1 cellular context compared by ENCODE assay signal in the genomic region with DNA sequence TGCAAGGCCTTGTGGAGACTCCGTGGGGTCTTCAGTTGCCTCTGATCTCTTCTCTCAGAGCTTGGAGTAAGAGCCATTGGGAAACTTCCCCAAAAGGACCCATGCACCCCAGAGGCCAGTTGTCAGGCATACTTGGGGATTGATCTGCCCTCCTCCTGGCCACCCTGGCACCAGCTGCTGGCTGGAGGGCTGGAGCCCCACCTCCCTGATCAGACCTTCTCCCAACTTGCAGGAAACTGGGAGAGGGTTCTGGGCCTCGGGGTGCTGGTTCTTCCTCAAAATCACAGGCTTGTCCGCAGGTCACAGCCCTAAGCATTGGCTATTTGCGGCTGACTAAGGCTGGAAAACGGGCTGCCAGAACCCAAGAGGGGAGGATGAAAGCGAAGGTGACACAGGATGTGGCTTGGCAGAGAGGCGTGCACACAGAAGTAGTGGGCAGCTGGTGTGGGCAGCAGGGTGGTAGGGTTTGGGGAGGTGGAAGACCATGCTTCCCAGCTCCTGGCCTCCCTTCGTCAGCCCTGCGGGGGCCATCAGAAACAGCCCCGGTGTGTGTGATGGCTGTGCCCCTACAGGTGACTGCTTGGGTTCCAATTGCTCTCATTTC.
TF ChIP-seq lines count a peak whose summit lies in the region.

No MANE protein-coding gene starts in this region.

TF ChIP-seq in GM23338, 12 proteins besides CTCF, POLR2A, EP300 and RAD21 (continued from another document):
- TF ChIP-seq, protein P1, sequence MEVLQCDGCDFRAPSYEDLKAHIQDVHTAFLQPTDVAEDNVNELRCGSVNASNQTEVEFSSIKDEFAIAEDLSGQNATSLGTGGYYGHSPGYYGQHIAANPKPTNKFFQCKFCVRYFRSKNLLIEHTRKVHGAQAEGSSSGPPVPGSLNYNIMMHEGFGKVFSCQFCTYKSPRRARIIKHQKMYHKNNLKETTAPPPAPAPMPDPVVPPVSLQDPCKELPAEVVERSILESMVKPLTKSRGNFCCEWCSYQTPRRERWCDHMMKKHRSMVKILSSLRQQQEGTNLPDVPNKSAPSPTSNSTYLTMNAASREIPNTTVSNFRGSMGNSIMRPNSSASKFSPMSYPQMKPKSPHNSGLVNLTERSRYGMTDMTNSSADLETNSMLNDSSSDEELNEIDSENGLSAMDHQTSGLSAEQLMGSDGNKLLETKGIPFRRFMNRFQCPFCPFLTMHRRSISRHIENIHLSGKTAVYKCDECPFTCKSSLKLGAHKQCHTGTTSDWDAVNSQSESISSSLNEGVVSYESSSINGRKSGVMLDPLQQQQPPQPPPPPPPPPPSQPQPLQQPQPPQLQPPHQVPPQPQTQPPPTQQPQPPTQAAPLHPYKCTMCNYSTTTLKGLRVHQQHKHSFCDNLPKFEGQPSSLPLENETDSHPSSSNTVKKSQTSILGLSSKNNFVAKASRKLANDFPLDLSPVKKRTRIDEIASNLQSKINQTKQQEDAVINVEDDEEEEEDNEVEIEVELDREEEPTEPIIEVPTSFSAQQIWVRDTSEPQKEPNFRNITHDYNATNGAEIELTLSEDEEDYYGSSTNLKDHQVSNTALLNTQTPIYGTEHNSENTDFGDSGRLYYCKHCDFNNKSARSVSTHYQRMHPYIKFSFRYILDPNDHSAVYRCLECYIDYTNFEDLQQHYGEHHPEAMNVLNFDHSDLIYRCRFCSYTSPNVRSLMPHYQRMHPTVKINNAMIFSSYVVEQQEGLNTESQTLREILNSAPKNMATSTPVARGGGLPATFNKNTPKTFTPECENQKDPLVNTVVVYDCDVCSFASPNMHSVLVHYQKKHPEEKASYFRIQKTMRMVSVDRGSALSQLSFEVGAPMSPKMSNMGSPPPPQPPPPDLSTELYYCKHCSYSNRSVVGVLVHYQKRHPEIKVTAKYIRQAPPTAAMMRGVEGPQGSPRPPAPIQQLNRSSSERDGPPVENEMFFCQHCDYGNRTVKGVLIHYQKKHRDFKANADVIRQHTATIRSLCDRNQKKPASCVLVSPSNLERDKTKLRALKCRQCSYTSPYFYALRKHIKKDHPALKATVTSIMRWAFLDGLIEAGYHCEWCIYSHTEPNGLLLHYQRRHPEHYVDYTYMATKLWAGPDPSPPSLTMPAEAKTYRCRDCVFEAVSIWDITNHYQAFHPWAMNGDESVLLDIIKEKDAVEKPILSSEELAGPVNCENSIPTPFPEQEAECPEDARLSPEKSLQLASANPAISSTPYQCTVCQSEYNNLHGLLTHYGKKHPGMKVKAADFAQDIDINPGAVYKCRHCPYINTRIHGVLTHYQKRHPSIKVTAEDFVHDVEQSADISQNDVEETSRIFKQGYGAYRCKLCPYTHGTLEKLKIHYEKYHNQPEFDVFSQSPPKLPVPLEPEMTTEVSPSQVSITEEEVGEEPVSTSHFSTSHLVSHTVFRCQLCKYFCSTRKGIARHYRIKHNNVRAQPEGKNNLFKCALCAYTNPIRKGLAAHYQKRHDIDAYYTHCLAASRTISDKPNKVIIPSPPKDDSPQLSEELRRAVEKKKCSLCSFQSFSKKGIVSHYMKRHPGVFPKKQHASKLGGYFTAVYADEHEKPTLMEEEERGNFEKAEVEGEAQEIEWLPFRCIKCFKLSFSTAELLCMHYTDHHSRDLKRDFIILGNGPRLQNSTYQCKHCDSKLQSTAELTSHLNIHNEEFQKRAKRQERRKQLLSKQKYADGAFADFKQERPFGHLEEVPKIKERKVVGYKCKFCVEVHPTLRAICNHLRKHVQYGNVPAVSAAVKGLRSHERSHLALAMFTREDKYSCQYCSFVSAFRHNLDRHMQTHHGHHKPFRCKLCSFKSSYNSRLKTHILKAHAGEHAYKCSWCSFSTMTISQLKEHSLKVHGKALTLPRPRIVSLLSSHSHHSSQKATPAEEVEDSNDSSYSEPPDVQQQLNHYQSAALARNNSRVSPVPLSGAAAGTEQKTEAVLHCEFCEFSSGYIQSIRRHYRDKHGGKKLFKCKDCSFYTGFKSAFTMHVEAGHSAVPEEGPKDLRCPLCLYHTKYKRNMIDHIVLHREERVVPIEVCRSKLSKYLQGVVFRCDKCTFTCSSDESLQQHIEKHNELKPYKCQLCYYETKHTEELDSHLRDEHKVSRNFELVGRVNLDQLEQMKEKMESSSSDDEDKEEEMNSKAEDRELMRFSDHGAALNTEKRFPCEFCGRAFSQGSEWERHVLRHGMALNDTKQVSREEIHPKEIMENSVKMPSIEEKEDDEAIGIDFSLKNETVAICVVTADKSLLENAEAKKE (CRISPR knock-in tag; IDR thresholded peaks at IDR 0.05), result no peak
- TF ChIP-seq EZH2phosphoT487 (IDR thresholded peaks at IDR 0.05; ENCODE audit: unreplicated experiment) (no peak), EZH2 (IDR thresholded peaks at IDR 0.05; ENCODE audit: low read depth, unreplicated experiment) (no peak), JUNB (IDR thresholded peaks at IDR 0.05; ENCODE audit: unreplicated experiment) (no peak), ETS1 (IDR thresholded peaks at IDR 0.05) (no peak), NANOG (IDR thresholded peaks at IDR 0.05; ENCODE audit: borderline replicate concordance) (no peak)
- TF ChIP-seq, protein P2, sequence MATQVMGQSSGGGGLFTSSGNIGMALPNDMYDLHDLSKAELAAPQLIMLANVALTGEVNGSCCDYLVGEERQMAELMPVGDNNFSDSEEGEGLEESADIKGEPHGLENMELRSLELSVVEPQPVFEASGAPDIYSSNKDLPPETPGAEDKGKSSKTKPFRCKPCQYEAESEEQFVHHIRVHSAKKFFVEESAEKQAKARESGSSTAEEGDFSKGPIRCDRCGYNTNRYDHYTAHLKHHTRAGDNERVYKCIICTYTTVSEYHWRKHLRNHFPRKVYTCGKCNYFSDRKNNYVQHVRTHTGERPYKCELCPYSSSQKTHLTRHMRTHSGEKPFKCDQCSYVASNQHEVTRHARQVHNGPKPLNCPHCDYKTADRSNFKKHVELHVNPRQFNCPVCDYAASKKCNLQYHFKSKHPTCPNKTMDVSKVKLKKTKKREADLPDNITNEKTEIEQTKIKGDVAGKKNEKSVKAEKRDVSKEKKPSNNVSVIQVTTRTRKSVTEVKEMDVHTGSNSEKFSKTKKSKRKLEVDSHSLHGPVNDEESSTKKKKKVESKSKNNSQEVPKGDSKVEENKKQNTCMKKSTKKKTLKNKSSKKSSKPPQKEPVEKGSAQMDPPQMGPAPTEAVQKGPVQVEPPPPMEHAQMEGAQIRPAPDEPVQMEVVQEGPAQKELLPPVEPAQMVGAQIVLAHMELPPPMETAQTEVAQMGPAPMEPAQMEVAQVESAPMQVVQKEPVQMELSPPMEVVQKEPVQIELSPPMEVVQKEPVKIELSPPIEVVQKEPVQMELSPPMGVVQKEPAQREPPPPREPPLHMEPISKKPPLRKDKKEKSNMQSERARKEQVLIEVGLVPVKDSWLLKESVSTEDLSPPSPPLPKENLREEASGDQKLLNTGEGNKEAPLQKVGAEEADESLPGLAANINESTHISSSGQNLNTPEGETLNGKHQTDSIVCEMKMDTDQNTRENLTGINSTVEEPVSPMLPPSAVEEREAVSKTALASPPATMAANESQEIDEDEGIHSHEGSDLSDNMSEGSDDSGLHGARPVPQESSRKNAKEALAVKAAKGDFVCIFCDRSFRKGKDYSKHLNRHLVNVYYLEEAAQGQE (IDR thresholded peaks at IDR 0.05; ENCODE audit: unreplicated experiment), result no peak
